In genomic region chr10:22321156-22321711, GRCh38 we compare ENCODE assay signal across 1 cellular context.
TF ChIP-seq lines count a peak whose summit lies in the region.

No MANE protein-coding gene starts in this region.

TF ChIP-seq in K562, 482 proteins besides CTCF, POLR2A, EP300 and RAD21 (continued from another document and continues in another):
- TF ChIP-seq ZNF511 (CRISPR knock-in tag; IDR thresholded peaks at IDR 0.05) (peak; percentile 78), REST (CRISPR knock-in tag; IDR thresholded peaks at IDR 0.05; ENCODE audit: low read depth) (peak; percentile 39; the same call in 1 of the 2 replicates), CTBP1 (IDR thresholded peaks at IDR 0.05; ENCODE audit: borderline replicate concordance) (peak; percentile 78), CREB3 (tag; conservative IDR thresholded peaks at IDR 0.05; ENCODE audit: low read depth) (no peak), MCM2 (IDR thresholded peaks at IDR 0.05; ENCODE audit: low read depth) (no peak), JUNB (CRISPR knock-in tag; conservative IDR thresholded peaks at IDR 0.05) (no peak), NFRKB (IDR thresholded peaks at IDR 0.05; ENCODE audit: low read depth) (peak; percentile 88), MLX (CRISPR knock-in tag; conservative IDR thresholded peaks at IDR 0.05) (0 out of 4 replicates have a peak, but pooled peaks of 1 of the 2 experiments have one; percentile 82), THAP12 (CRISPR knock-in tag; IDR thresholded peaks at IDR 0.05) (peak; percentile 76), MTA3 (IDR thresholded peaks at IDR 0.05; ENCODE audit: borderline replicate concordance) (peak; percentile 58), HMGN3 (IDR thresholded peaks at IDR 0.05; ENCODE audit: borderline replicate concordance, extremely low read depth, insufficient read length, low read depth, low read length) (peak; percentile 69), ZC3H4 (CRISPR knock-in tag; IDR thresholded peaks at IDR 0.05; ENCODE audit: borderline replicate concordance) (peak; percentile 57; the same call in 1 of the 2 replicates), RBM34 (IDR thresholded peaks at IDR 0.05; ENCODE audit: borderline replicate concordance, insufficient read depth, low read length) (peak; percentile 69; the same call in 1 of the 2 replicates), BRF2 (IDR thresholded peaks at IDR 0.05; ENCODE audit: borderline replicate concordance, insufficient read depth, insufficient read length) (no peak), TCF3 (CRISPR knock-in tag; IDR thresholded peaks at IDR 0.05) (no peak), STAT5B (CRISPR knock-in tag; IDR thresholded peaks at IDR 0.05) (no peak), SOX6 (IDR thresholded peaks at IDR 0.05) (no peak), FOXK1 (CRISPR knock-in tag; IDR thresholded peaks at IDR 0.05; ENCODE audit: borderline replicate concordance) (no peak), KDM5B (IDR thresholded peaks at IDR 0.05; ENCODE audit: insufficient replicate concordance, low read depth, low read length) (peak; percentile 57), TEAD4 (IDR thresholded peaks at IDR 0.05; ENCODE audit: low read length) (peak; percentile 44), TEAD4 (CRISPR knock-in tag; IDR thresholded peaks at IDR 0.05; ENCODE audit: borderline replicate concordance) (no peak), HDAC8 (tag; IDR thresholded peaks at IDR 0.05) (no peak), ZNF766 (CRISPR knock-in tag; conservative IDR thresholded peaks at IDR 0.05) (peak; percentile 69; the same call in 1 of the 2 replicates), PCBP1 (IDR thresholded peaks at IDR 0.05; ENCODE audit: low read depth, low read length, poor library complexity, severe bottlenecking) (peak; percentile 98), CTCFL (IDR thresholded peaks at IDR 0.05; ENCODE audit: borderline replicate concordance, insufficient read depth, low read depth, low read length, poor library complexity, severe bottlenecking) (peak; percentile 10), TAF7 (tag; IDR thresholded peaks at IDR 0.05) (no peak), TFAP4 (CRISPR knock-in tag; IDR thresholded peaks at IDR 0.05; ENCODE audit: borderline replicate concordance) (peak; percentile 55; the same call in 1 of the 2 replicates), FOXA1 (IDR thresholded peaks at IDR 0.05; ENCODE audit: borderline replicate concordance) (no peak), HDAC1 (IDR thresholded peaks at IDR 0.05) (peak in 1 of 2 experiments; percentile 56; a peak in 1 of 4 replicates), RBFOX2 (IDR thresholded peaks at IDR 0.05; ENCODE audit: low read depth, low read length) (peak; percentile 90), ESRRA (IDR thresholded peaks at IDR 0.05; ENCODE audit: borderline replicate concordance, low read depth) (no peak), ZNF354B (CRISPR knock-in tag; IDR thresholded peaks at IDR 0.05) (no peak), ZNF785 (CRISPR knock-in tag; IDR thresholded peaks at IDR 0.05) (no peak), GATAD2A (IDR thresholded peaks at IDR 0.05) (0 out of 2 replicates have a peak, but pooled peaks have one; percentile 52), ZNF518B (CRISPR knock-in tag; IDR thresholded peaks at IDR 0.05) (no peak), CSDE1 (IDR thresholded peaks at IDR 0.05) (no peak; a peak in 1 of 4 replicates), NCOA1 (IDR thresholded peaks at IDR 0.05; ENCODE audit: low read depth) (no peak), HDAC6 (IDR thresholded peaks at IDR 0.05; ENCODE audit: low read depth, low read length) (no peak), ZNF212 (CRISPR knock-in tag; IDR thresholded peaks at IDR 0.05) (0 out of 2 replicates have a peak, but pooled peaks have one; percentile 17), ERF (CRISPR knock-in tag; IDR thresholded peaks at IDR 0.05) (peak; percentile 88; the same call in 1 of the 2 replicates), COPS2 (conservative IDR thresholded peaks at IDR 0.05) (no peak), ZNF77 (CRISPR knock-in tag; IDR thresholded peaks at IDR 0.05) (no peak), RBM17 (IDR thresholded peaks at IDR 0.05; ENCODE audit: borderline replicate concordance, low read depth, low read length) (no peak), RHOXF2B (CRISPR knock-in tag; conservative IDR thresholded peaks at IDR 0.05) (no peak), PCBP2 (IDR thresholded peaks at IDR 0.05; ENCODE audit: low read depth, low read length, poor library complexity, severe bottlenecking) (peak; percentile 51), POLR2G (IDR thresholded peaks at IDR 0.05; ENCODE audit: low read depth, low read length) (peak; percentile 92), ZNF79 (CRISPR knock-in tag; IDR thresholded peaks at IDR 0.05; ENCODE audit: low read depth) (no peak), ZFX (CRISPR knock-in tag; IDR thresholded peaks at IDR 0.05) (peak; percentile 87), MAZ (CRISPR knock-in tag; conservative IDR thresholded peaks at IDR 0.05 in 1 of 2, IDR thresholded peaks at IDR 0.05 in 1 of 2) (peak; percentile 87 to 95), KAT7 (CRISPR knock-in tag; IDR thresholded peaks at IDR 0.05; ENCODE audit: borderline replicate concordance) (0 out of 2 replicates have a peak, but pooled peaks have one; percentile 56), ZNF780A (CRISPR knock-in tag; IDR thresholded peaks at IDR 0.05) (no peak), ZNF444 (CRISPR knock-in tag; IDR thresholded peaks at IDR 0.05) (peak; percentile 78; the same call in 1 of the 2 replicates), CREM (IDR thresholded peaks at IDR 0.05; ENCODE audit: low read depth) (peak; percentile 30; the same call in 1 of the 2 replicates)
